In the genomic region with DNA sequence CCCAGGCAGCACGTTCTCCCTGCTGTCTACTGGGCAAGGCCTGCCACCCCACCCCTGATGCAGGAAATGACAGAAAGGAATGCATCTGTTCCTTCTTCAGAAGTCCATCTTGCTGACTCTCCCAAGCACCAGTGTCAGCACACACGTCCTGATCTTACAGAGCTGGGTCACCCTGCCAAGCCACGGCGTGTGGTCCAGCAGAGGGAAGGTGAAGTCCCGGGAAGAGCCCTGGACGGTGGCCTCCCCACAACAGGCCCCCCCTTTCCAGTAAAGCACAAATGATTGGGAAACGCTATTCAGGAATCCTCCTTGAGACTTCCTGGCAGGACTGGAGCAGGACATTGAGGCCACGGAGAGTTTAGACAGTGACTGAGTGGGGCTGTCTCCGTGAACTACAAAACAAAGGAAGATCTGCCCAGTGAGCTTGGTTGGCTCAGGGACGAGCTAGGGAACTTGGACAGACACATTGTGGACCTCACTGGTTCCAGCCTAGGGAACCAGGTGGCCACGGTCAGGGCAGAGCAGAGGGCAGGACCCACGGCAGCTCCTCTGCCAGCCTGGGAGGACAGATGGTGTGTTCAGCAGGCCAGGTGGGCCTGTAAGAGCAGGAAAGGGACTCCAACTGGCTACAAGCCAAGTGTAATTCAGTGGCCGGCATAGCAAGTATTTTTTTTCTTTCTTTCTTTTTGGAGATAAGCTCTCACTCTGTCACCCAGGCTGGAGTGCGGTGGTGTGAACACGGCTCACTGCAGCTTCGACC, we compare ENCODE assay signal across 9 cellular contexts. TPM values are rescaled to one million over a fixed set of nuclear protein-coding genes. Genes with fewer than 3 reads are reported as not detected.
DNase-seq lines count a peak whose midpoint lies in the region; ATAC-seq and TF ChIP-seq lines count a peak whose summit lies in the region.
"Had no signal": no experiment of that assay in that cellular context is flagged by ENCODE, and none has a peak within 500 bp of the region (broad histone marks: within the 10 kb centered on the region; RNA-seq: fewer than 3 reads in every experiment).

No MANE protein-coding gene starts in this region.

- H3K4me3 Mint-ChIP-seq in activated CD4-positive, alpha-beta T cell treated with anti-CD3 and anti-CD28 coated beads, Interleukin-2, amount 10 ng/mL, durations not matched to agents 24 days and 14 days, result peak overlapping the region; percentile 82
- no peak overlapping the region for H3K4me3 Mint-ChIP-seq in activated naive CD8-positive, alpha-beta T cell
- H3K4me3 Mint-ChIP-seq in stimulated activated naive CD8-positive, alpha-beta T cell treated with anti-CD3 and anti-CD28 coated beads, Interleukin-15, amount 100 ng/mL, for 72 hours, result peak overlapping the region; percentile 86 to 92

- no peaks in the 10 kb centered on the region for H3K36me3 ChIP-seq in right atrium auricular region

- H3K9me3 ChIP-seq in right atrium auricular region, result no peaks in the 10 kb centered on the region

- TF ChIP-seq CTCF in right atrium auricular region (IDR thresholded peaks at IDR 0.05), result no peak

- H3K27ac ChIP-seq in right atrium auricular region, result peak overlapping the region; percentile 78 to 90

- no peak overlapping the region for H3K4me3 ChIP-seq in right atrium auricular region

- peaks cover 62% of the 10 kb centered on the region for H3K4me1 Mint-ChIP-seq in activated CD4-positive, alpha-beta T cell treated with anti-CD3 and anti-CD28 coated beads, Interleukin-2, amount 10 ng/mL, durations not matched to agents 24 days and 14 days
- H3K4me1 Mint-ChIP-seq in activated naive CD8-positive, alpha-beta T cell (ENCODE audit: low read depth), result peaks cover 54% of the 10 kb centered on the region
- H3K4me1 Mint-ChIP-seq in stimulated activated naive CD8-positive, alpha-beta T cell treated with anti-CD3 and anti-CD28 coated beads, Interleukin-15, amount 100 ng/mL, for 72 hours, result peaks cover 95% of the 10 kb centered on the region

- intact Hi-C loops in activated CD4-positive, alpha-beta T cell treated with anti-CD3 and anti-CD28 coated beads, Interleukin-2, amount 10 ng/mL, durations not matched to agents 24 days and 14 days (cut with micrococcal nuclease), result loop anchor here (1.0 to 5.0 kb wide), 3 partner anchors 16 to 92 kb away; partner anchors contain the start of genes ELL and UBA52

- H3K9me3 Mint-ChIP-seq in activated CD4-positive, alpha-beta T cell treated with anti-CD3 and anti-CD28 coated beads, Interleukin-2, amount 10 ng/mL, durations not matched to agents 24 days and 14 days, result no peaks in the 10 kb centered on the region
- no peaks in the 10 kb centered on the region for H3K9me3 Mint-ChIP-seq in activated naive CD8-positive, alpha-beta T cell (ENCODE audit: low read depth)
- no peaks in the 10 kb centered on the region for H3K9me3 Mint-ChIP-seq in stimulated activated naive CD8-positive, alpha-beta T cell treated with anti-CD3 and anti-CD28 coated beads, Interleukin-15, amount 100 ng/mL, for 72 hours

- H3K27me3 ChIP-seq in right atrium auricular region, result no peaks in the 10 kb centered on the region

- H3K4me1 ChIP-seq in right atrium auricular region, result peaks cover 0 to 66% of the 10 kb centered on the region in 2 donors

- H3K27me3 Mint-ChIP-seq in activated CD4-positive, alpha-beta T cell treated with anti-CD3 and anti-CD28 coated beads, Interleukin-2, amount 10 ng/mL, durations not matched to agents 24 days and 14 days, result no peaks in the 10 kb centered on the region
- no peaks in the 10 kb centered on the region for H3K27me3 Mint-ChIP-seq in activated naive CD8-positive, alpha-beta T cell
- no peaks in the 10 kb centered on the region for H3K27me3 Mint-ChIP-seq in stimulated activated naive CD8-positive, alpha-beta T cell treated with anti-CD3 and anti-CD28 coated beads, Interleukin-15, amount 100 ng/mL, for 72 hours

- peak overlapping the region; percentile 96 for H3K27ac Mint-ChIP-seq in activated CD4-positive, alpha-beta T cell treated with anti-CD3 and anti-CD28 coated beads, Interleukin-2, amount 10 ng/mL, durations not matched to agents 24 days and 14 days
- H3K27ac Mint-ChIP-seq in activated naive CD8-positive, alpha-beta T cell, result peak overlapping the region; percentile 89
- H3K27ac Mint-ChIP-seq in stimulated activated naive CD8-positive, alpha-beta T cell treated with anti-CD3 and anti-CD28 coated beads, Interleukin-15, amount 100 ng/mL, for 72 hours, result peak overlapping the region; percentile 97

- no peak for ATAC-seq in stimulated activated naive CD8-positive, alpha-beta T cell treated with anti-CD3 and anti-CD28 coated beads, Interleukin-15, amount 100 ng/mL, for 72 hours
- ATAC-seq in GM21390 (IDR thresholded peaks at IDR 0.05; ENCODE audit: unreplicated experiment) (no peak), HG02885 (IDR thresholded peaks at IDR 0.05; ENCODE audit: poor library complexity, unreplicated experiment) (no peak), HG03342 (IDR thresholded peaks at IDR 0.05; ENCODE audit: unreplicated experiment) (no peak)

- peaks cover 4% of the 10 kb centered on the region for H3K36me3 Mint-ChIP-seq in activated CD4-positive, alpha-beta T cell treated with anti-CD3 and anti-CD28 coated beads, Interleukin-2, amount 10 ng/mL, durations not matched to agents 24 days and 14 days (ENCODE audit: low read depth)
- H3K36me3 Mint-ChIP-seq in activated naive CD8-positive, alpha-beta T cell, result no peaks in the 10 kb centered on the region

- DNase-seq in activated CD4-positive, alpha-beta T cell treated with anti-CD3 and anti-CD28 coated beads, Interleukin-2, amount 10 ng/mL, durations not matched to agents 24 days and 14 days, result no peak
- no peak for DNase-seq in activated CD4-positive, alpha-beta T cell treated with anti-CD3 and anti-CD28 coated beads for 1 hour
- DNase-seq in right atrium auricular region (ENCODE audit: low spot score), result peak; percentile 91
- no peak for DNase-seq in stimulated activated naive CD8-positive, alpha-beta T cell treated with anti-CD3 and anti-CD28 coated beads, Interleukin-15, amount 100 ng/mL, for 72 hours
- DNase-seq: DND-41 had no signal

RNA-seq across cellular contexts. Expression of gene ELL, which starts 41.7 kb away (rescaled TPM):
- total RNA-seq in activated CD4-positive, alpha-beta T cell treated with anti-CD3 and anti-CD28 coated beads, Interleukin-2, amount 10 ng/mL, durations not matched to agents 24 days and 14 days, result 25.5 and 27.8 TPM in 2 replicates
- total RNA-seq in right atrium auricular region, result 10 to 100 TPM; 12.4 to 17.5 TPM

RNA-seq across cellular contexts. Expression of gene ISYNA1, which starts 42.2 kb away (rescaled TPM):
- 9.9 and 10.9 TPM in 2 replicates for total RNA-seq in activated CD4-positive, alpha-beta T cell treated with anti-CD3 and anti-CD28 coated beads, Interleukin-2, amount 10 ng/mL, durations not matched to agents 24 days and 14 days
- total RNA-seq in right atrium auricular region, result 10 to 100 TPM; 24.1 to 49.4 TPM
